ENCODE assay signal across 20 cellular contexts in genomic region chr1:2350486-2350885, GRCh38.
"Had no signal": no experiment of that assay in that cellular context is flagged by ENCODE, and none has a peak within 500 bp of the region (broad histone marks: within the 10 kb centered on the region; RNA-seq: fewer than 3 reads in every experiment).

No MANE protein-coding gene starts in this region.

- H3K27ac Mint-ChIP-seq: activated CD4-positive, alpha-beta T cell treated with anti-CD3 and anti-CD28 coated beads, Interleukin-2, amount 10 ng/mL, durations not matched to agents 24 days and 14 days; activated CD8-positive, alpha-beta T cell treated with anti-CD3 and anti-CD28 coated beads for 36 hours; activated naive CD4-positive, alpha-beta T cell treated with anti-CD3 and anti-CD28 coated beads, Interleukin-2, amount 50 U/mL, for 24 hours; T-helper 1 cell treated with Interleukin-12 subunit alpha and Interleukin-12 subunit beta and Interleukin-4 antibody, amounts not matched to agents 30 μg/mL and 1 μg/mL, for 36 hours had no signal

- H3K27ac ChIP-seq: body of pancreas, cardiac muscle cell, foreskin keratinocyte, hepatocyte, suprapubic skin, transverse colon, uterus had no signal

- DNase-seq: activated CD4-positive, alpha-beta T cell treated with anti-CD3 and anti-CD28 coated beads, Interleukin-2, amount 10 ng/mL, durations not matched to agents 24 days and 14 days; activated CD4-positive, CD25-positive, alpha-beta regulatory T cell; activated CD8-positive, alpha-beta T cell treated with anti-CD3 and anti-CD28 coated beads for 36 hours; activated gamma-delta T cell treated with Interleukin-2 at 50 U/mL for 16 hours; activated T-cell treated with anti-CD3 and anti-CD28 coated beads, Interleukin-2, amount 50 U/mL, for 1 hour; body of pancreas; dermis blood vessel endothelial cell; effector CD8-positive, alpha-beta T cell; foreskin keratinocyte; mesenchymal stem cell; stimulated activated CD4-positive, alpha-beta T cell treated with anti-CD3 and anti-CD28 coated beads, Interleukin-1b, Interleukin-23, amount 100 ng/mL, for 48 hours; stimulated activated naive CD8-positive, alpha-beta T cell treated with anti-CD3 and anti-CD28 coated beads, Interleukin-15, amount 100 ng/mL, for 72 hours; transverse colon; uterus had no signal

- H3K79me2 ChIP-seq: hepatocyte had no signal

- ATAC-seq: activated CD8-positive, alpha-beta T cell treated with anti-CD3 and anti-CD28 coated beads for 36 hours; body of pancreas; foreskin keratinocyte; stimulated activated naive CD8-positive, alpha-beta T cell treated with anti-CD3 and anti-CD28 coated beads, Interleukin-15, amount 100 ng/mL, for 72 hours had no signal

- H3K4me1 ChIP-seq: foreskin keratinocyte, transverse colon, uterus had no signal

- H3K27me3 Mint-ChIP-seq: activated CD4-positive, alpha-beta T cell treated with anti-CD3 and anti-CD28 coated beads, Interleukin-2, amount 10 ng/mL, durations not matched to agents 24 days and 14 days; activated CD8-positive, alpha-beta T cell treated with anti-CD3 and anti-CD28 coated beads for 36 hours; activated naive CD4-positive, alpha-beta T cell treated with anti-CD3 and anti-CD28 coated beads, Interleukin-2, amount 50 U/mL, for 24 hours; stimulated activated naive CD8-positive, alpha-beta T cell treated with anti-CD3 and anti-CD28 coated beads, Interleukin-15, amount 100 ng/mL, for 72 hours had no signal

- H3K9me3 ChIP-seq: body of pancreas, suprapubic skin, transverse colon, uterus had no signal

- H3K27me3 ChIP-seq: body of pancreas, cardiac muscle cell, hepatocyte, suprapubic skin, transverse colon, uterus had no signal

- H3K4me2 ChIP-seq: hepatocyte had no signal

- H3K4me3 Mint-ChIP-seq: activated CD4-positive, alpha-beta T cell treated with anti-CD3 and anti-CD28 coated beads, Interleukin-2, amount 10 ng/mL, durations not matched to agents 24 days and 14 days; activated CD8-positive, alpha-beta T cell treated with anti-CD3 and anti-CD28 coated beads for 36 hours; activated naive CD4-positive, alpha-beta T cell treated with anti-CD3 and anti-CD28 coated beads, Interleukin-2, amount 50 U/mL, for 24 hours; nephron; stimulated activated naive CD8-positive, alpha-beta T cell treated with anti-CD3 and anti-CD28 coated beads, Interleukin-15, amount 100 ng/mL, for 72 hours; T-helper 1 cell treated with Interleukin-12 subunit alpha and Interleukin-12 subunit beta and Interleukin-4 antibody, amounts not matched to agents 30 μg/mL and 1 μg/mL, for 36 hours had no signal

- H3K4me1 Mint-ChIP-seq: activated CD4-positive, alpha-beta T cell treated with anti-CD3 and anti-CD28 coated beads, Interleukin-2, amount 10 ng/mL, durations not matched to agents 24 days and 14 days; activated naive CD4-positive, alpha-beta T cell treated with anti-CD3 and anti-CD28 coated beads, Interleukin-2, amount 50 U/mL, for 24 hours; stimulated activated naive CD8-positive, alpha-beta T cell treated with anti-CD3 and anti-CD28 coated beads, Interleukin-15, amount 100 ng/mL, for 72 hours had no signal

- H3K9me3 Mint-ChIP-seq: activated CD4-positive, alpha-beta T cell treated with anti-CD3 and anti-CD28 coated beads, Interleukin-2, amount 10 ng/mL, durations not matched to agents 24 days and 14 days; activated CD8-positive, alpha-beta T cell treated with anti-CD3 and anti-CD28 coated beads for 36 hours; activated naive CD4-positive, alpha-beta T cell treated with anti-CD3 and anti-CD28 coated beads, Interleukin-2, amount 50 U/mL, for 24 hours; nephron; stimulated activated naive CD8-positive, alpha-beta T cell treated with anti-CD3 and anti-CD28 coated beads, Interleukin-15, amount 100 ng/mL, for 72 hours; T-helper 1 cell treated with Interleukin-12 subunit alpha and Interleukin-12 subunit beta and Interleukin-4 antibody, amounts not matched to agents 30 μg/mL and 1 μg/mL, for 36 hours had no signal

- H3K4me3 ChIP-seq: body of pancreas, cardiac muscle cell, hepatocyte, suprapubic skin, transverse colon, uterus had no signal

- H3K36me3 ChIP-seq: cardiac muscle cell, suprapubic skin, transverse colon, uterus had no signal

- H2AFZ ChIP-seq: hepatocyte had no signal

- H3K36me3 Mint-ChIP-seq: activated naive CD4-positive, alpha-beta T cell treated with anti-CD3 and anti-CD28 coated beads, Interleukin-2, amount 50 U/mL, for 24 hours had no signal
